Comparison of ENCODE assay signal across 8 cellular contexts in the genomic region with DNA sequence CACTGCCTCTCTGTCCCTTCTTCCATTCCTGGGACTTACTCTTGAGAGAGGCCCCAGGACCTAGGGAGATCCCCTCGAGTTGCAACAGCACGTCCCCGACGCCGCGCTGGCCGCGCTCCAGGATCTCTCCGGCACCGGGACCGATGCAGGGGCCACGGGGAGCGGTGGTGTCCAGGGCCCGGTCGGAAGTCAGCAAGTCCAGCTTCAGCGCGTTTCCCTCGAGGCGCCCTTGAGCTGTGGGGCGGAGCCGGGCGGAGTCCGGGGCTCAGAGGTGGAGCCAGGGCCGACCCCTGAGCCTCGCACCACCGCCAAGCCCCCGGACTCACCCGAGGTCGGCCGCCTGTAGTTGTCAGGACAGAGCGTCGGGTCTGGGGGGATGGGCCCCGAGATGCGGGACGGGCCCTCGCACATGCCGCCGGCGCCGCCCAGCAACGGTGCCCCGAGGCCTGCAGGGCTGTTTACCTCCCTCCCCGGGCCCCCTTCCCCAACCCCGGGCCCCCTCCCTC. TPM values are rescaled to one million over a fixed set of nuclear protein-coding genes. Genes with fewer than 3 reads are reported as not detected.
DNase-seq lines count a peak whose midpoint lies in the region; ATAC-seq and TF ChIP-seq lines count a peak whose summit lies in the region.

No MANE protein-coding gene starts in this region.

- H3K4me1 ChIP-seq in PC-9 (replicated peaks; ENCODE audit: insufficient read depth) (no peaks in the 10 kb centered on the region), endodermal cell (ENCODE audit: control insufficient read depth, insufficient read depth, low read length) (peaks cover 4% of the 10 kb centered on the region)
- H3K4me1 ChIP-seq in naive thymus-derived CD4-positive, alpha-beta T cell (ENCODE audit: control insufficient read depth in 2 of 2, insufficient read depth in 2 of 2, low read length in 2 of 2), result peaks cover 14 to 20% of the 10 kb centered on the region in 2 donors

- peak; percentile 0 for ATAC-seq in naive thymus-derived CD4-positive, alpha-beta T cell
- no peak for ATAC-seq in omental fat pad (ENCODE audit: low FRiP score)

- H4K20me1 ChIP-seq in PC-9 (ENCODE audit: insufficient read depth), result no peaks in the 10 kb centered on the region

- H3K79me2 ChIP-seq in PC-9 (ENCODE audit: low read depth), result no peaks in the 10 kb centered on the region

- H3K27me3 ChIP-seq in PC-9 (ENCODE audit: insufficient read depth, low read depth) (no peaks in the 10 kb centered on the region), endodermal cell (ENCODE audit: control insufficient read depth, insufficient read depth, low read length, poor library complexity, severe bottlenecking) (no peaks in the 10 kb centered on the region)
- no peaks in the 10 kb centered on the region for H3K27me3 ChIP-seq in naive thymus-derived CD4-positive, alpha-beta T cell (ENCODE audit: control insufficient read depth in 2 of 2, insufficient read depth in 2 of 2, low read length in 2 of 2)

- peak overlapping the region; percentile 75 for H3K4me2 ChIP-seq in PC-9

- 3 to 23% methylated on average over 6 to 44 of the region's 44 CpGs for WGBS in endodermal cell (ENCODE audit: insufficient coverage in 1 of 2, insufficient read length in 1 of 2), 2 experiments

- no peaks in the 10 kb centered on the region for H3K9me3 Mint-ChIP-seq in activated naive CD4-positive, alpha-beta T cell treated with anti-CD3 and anti-CD28 coated beads, Interleukin-2, amount 50 U/mL, for 24 hours
- H3K9me3 Mint-ChIP-seq in endodermal cell, result no peaks in the 10 kb centered on the region
- H3K9me3 Mint-ChIP-seq in naive thymus-derived CD4-positive, alpha-beta T cell, result peaks cover 0 to 4% (median 0%) of the 10 kb centered on the region in 11 donors

- POLR2A ChIA-PET in PC-9 (lab: Charles Lee; ENCODE audit: unreplicated experiment), result interaction anchor here (0.6 kb wide), 1 partner anchor 556 kb away, joined by 7 read pairs; a partner anchor contains a TSS
- POLR2A ChIA-PET in naive thymus-derived CD4-positive, alpha-beta T cell (lab: Charles Lee), result interaction anchor here (0.6 to 3.1 kb wide), 12 partner anchors 21 to 631 kb away, joined by 3 to 41 read pairs (median 6); a partner anchor contains a TSS

- H3K27me3 Mint-ChIP-seq in activated naive CD4-positive, alpha-beta T cell treated with anti-CD3 and anti-CD28 coated beads, Interleukin-2, amount 50 U/mL, for 24 hours, result no peaks in the 10 kb centered on the region
- H3K27me3 Mint-ChIP-seq in endodermal cell (ENCODE audit: insufficient read depth), result peaks cover 5% of the 10 kb centered on the region
- H3K27me3 Mint-ChIP-seq in naive thymus-derived CD4-positive, alpha-beta T cell, result no peaks in the 10 kb centered on the region

- H3K9me3 ChIP-seq in PC-9 (ENCODE audit: insufficient read depth, low read depth), result no peaks in the 10 kb centered on the region
- no peaks in the 10 kb centered on the region for H3K9me3 ChIP-seq in endodermal cell (ENCODE audit: control insufficient read depth, low read length)
- H3K9me3 ChIP-seq in naive thymus-derived CD4-positive, alpha-beta T cell (ENCODE audit: control insufficient read depth in 2 of 3, low read length in 3 of 3), result no peaks in the 10 kb centered on the region

- DNase-seq in activated naive CD4-positive, alpha-beta T cell (lab: John Stamatoyannopoulos, UW), result no peak
- DNase-seq in PC-9, result peak in 1 of 2 experiments; percentile 23
- peak; percentile 80 for DNase-seq in endodermal cell
- peak in 1 of 9 donors; percentile 29 for DNase-seq in naive thymus-derived CD4-positive, alpha-beta T cell
- DNase-seq in T1000 (lab: John Stamatoyannopoulos, UW), result no peak
- no peak for DNase-seq in NOMO-1 (lab: John Stamatoyannopoulos, UW; ENCODE audit: unreplicated experiment in 2 of 2)
- no peak for DNase-seq in omental fat pad (ENCODE audit: low spot score)

- intact Hi-C loops in PC-9 (cut with micrococcal nuclease; ENCODE audit: unreplicated experiment), result no loop called here
- intact Hi-C loops in naive thymus-derived CD4-positive, alpha-beta T cell (cut with micrococcal nuclease), result loop anchor here (1.0 to 10.0 kb wide), 9 partner anchors 21 to 569 kb away; a partner anchor contains a TSS

- no peaks in the 10 kb centered on the region for H3K36me3 Mint-ChIP-seq in activated naive CD4-positive, alpha-beta T cell treated with anti-CD3 and anti-CD28 coated beads, Interleukin-2, amount 50 U/mL, for 24 hours
- H3K36me3 Mint-ChIP-seq in endodermal cell (ENCODE audit: low read depth), result peaks cover 13% of the 10 kb centered on the region
- H3K36me3 Mint-ChIP-seq in naive thymus-derived CD4-positive, alpha-beta T cell, result no peaks in the 10 kb centered on the region

- H3K36me3 ChIP-seq in PC-9 (ENCODE audit: low read depth) (no peaks in the 10 kb centered on the region), endodermal cell (ENCODE audit: control insufficient read depth, insufficient read depth, low read length) (peaks cover 11% of the 10 kb centered on the region)
- no peaks in the 10 kb centered on the region for H3K36me3 ChIP-seq in naive thymus-derived CD4-positive, alpha-beta T cell (ENCODE audit: control insufficient read depth in 2 of 3, insufficient read depth in 3 of 3, low read length in 3 of 3)

- H3K4me1 Mint-ChIP-seq in activated naive CD4-positive, alpha-beta T cell treated with anti-CD3 and anti-CD28 coated beads, Interleukin-2, amount 50 U/mL, for 24 hours, result peaks cover 25% of the 10 kb centered on the region
- H3K4me1 Mint-ChIP-seq in endodermal cell, result peaks cover 6% of the 10 kb centered on the region
- peaks cover 8 to 35% (median 19%) of the 10 kb centered on the region in 7 donors for H3K4me1 Mint-ChIP-seq in naive thymus-derived CD4-positive, alpha-beta T cell

- H3F3A ChIP-seq in PC-9 (ENCODE audit: insufficient read depth, low read depth), result peaks cover 8% of the 10 kb centered on the region; the same call in 1 of the 2 replicates

- CTCF ChIA-PET in PC-9 (lab: Charles Lee), result no interaction called here
- CTCF ChIA-PET in naive thymus-derived CD4-positive, alpha-beta T cell (lab: Charles Lee), result interaction anchor here (1.0 to 9.1 kb wide), 7 partner anchors 21 to 149 kb away, joined by 3 to 85 read pairs (median 7); a partner anchor contains a TSS

- H3K27ac ChIP-seq in PC-9 (no peak overlapping the region), endodermal cell (ENCODE audit: low read depth, low read length) (peak overlapping the region; percentile 53)
- peak overlapping the region; percentile 73 for H3K27ac ChIP-seq in naive thymus-derived CD4-positive, alpha-beta T cell (ENCODE audit: low read depth, low read length)

- no TSS peak for BruUV-seq in PC-9 (replicated peaks; lab: Mats Ljungman, UMichigan)

- H3K4me3 ChIP-seq in PC-9, result peak overlapping the region; percentile 57; the same call in 1 of the 2 replicates
- peak overlapping the region; percentile 76 for H3K4me3 ChIP-seq in endodermal cell (ENCODE audit: low read length)
- peak overlapping the region; percentile 56 for H3K4me3 ChIP-seq in naive thymus-derived CD4-positive, alpha-beta T cell (ENCODE audit: low read length)

- H3K9ac ChIP-seq in endodermal cell (ENCODE audit: extremely low read depth, low read length, poor library complexity, severe bottlenecking), result peak overlapping the region; percentile 34

- 0 out of 2 replicates have a peak overlapping the region, but pooled peaks have one; percentile 70 for H2AFZ ChIP-seq in PC-9

- no peak overlapping the region for H3K27ac Mint-ChIP-seq in activated naive CD4-positive, alpha-beta T cell treated with anti-CD3 and anti-CD28 coated beads, Interleukin-2, amount 50 U/mL, for 24 hours
- H3K27ac Mint-ChIP-seq in endodermal cell, result no peak overlapping the region
- peak overlapping the region in 3 of 9 donors; percentile 21 to 42 (median 25) for H3K27ac Mint-ChIP-seq in naive thymus-derived CD4-positive, alpha-beta T cell

- no peaks in the 10 kb centered on the region for H3K9me2 ChIP-seq in PC-9 (ENCODE audit: insufficient read depth)

- no peak for TF ChIP-seq CTCF in PC-9 (conservative IDR thresholded peaks at IDR 0.05)
- TF ChIP-seq CTCF in endodermal cell (conservative IDR thresholded peaks at IDR 0.05), result no peak
- TF ChIP-seq CTCF in omental fat pad (IDR thresholded peaks at IDR 0.05), result no peak

- H3K4me3 Mint-ChIP-seq in activated naive CD4-positive, alpha-beta T cell treated with anti-CD3 and anti-CD28 coated beads, Interleukin-2, amount 50 U/mL, for 24 hours, result peak overlapping the region; percentile 73
- peak overlapping the region; percentile 71 for H3K4me3 Mint-ChIP-seq in endodermal cell
- peak overlapping the region; percentile 45 to 91 (median 66) for H3K4me3 Mint-ChIP-seq in naive thymus-derived CD4-positive, alpha-beta T cell

RNA-seq across cellular contexts. Expression of a gene that starts 0.5 kb away (rescaled TPM):
- total RNA-seq in PC-9 (2021) (20.8 and 21.6 TPM in 2 replicates), endodermal cell (10 to 100 TPM; 19.0 to 21.2 TPM), omental fat pad (10 to 100 TPM in 3 of 4 donors, 1 to 10 TPM in 1; 7.7 to 17.8 (median 13.7) TPM)
- 24.5 TPM for polyA plus RNA-seq in endodermal cell (2013, experiment 1 of 2)
- polyA plus RNA-seq in endodermal cell (2013, experiment 2 of 2), result 20.7 TPM
- total RNA-seq in naive thymus-derived CD4-positive, alpha-beta T cell, result 1 to 10 TPM; 4.9 to 8.3 (median 7.8) TPM
- 1 to 10 TPM; 1.1 to 2.5 TPM for polyA plus RNA-seq in naive thymus-derived CD4-positive, alpha-beta T cell

RNA-seq across cellular contexts. Expression of a gene that starts 0.5 kb away (rescaled TPM):
- total RNA-seq in PC-9 (2021), result 0.46 and 1.8 TPM in 2 replicates
- 1 to 10 TPM; 3.6 to 4.7 TPM for total RNA-seq in endodermal cell
- polyA plus RNA-seq in endodermal cell (2013, experiment 1 of 2), result 3.4 TPM
- polyA plus RNA-seq in endodermal cell (2013, experiment 2 of 2), result 2.1 TPM
- 1 to 10 TPM; 4.3 to 6.4 (median 4.7) TPM for total RNA-seq in naive thymus-derived CD4-positive, alpha-beta T cell
- 1 to 10 TPM; 3.5 to 5.7 TPM for polyA plus RNA-seq in naive thymus-derived CD4-positive, alpha-beta T cell
- total RNA-seq in omental fat pad, result 1 to 10 TPM; 5.0 to 8.3 (median 7.6) TPM

RNA-seq across cellular contexts. Expression of a gene that starts 5.3 kb away (rescaled TPM):
- total RNA-seq in PC-9 (2021), result 4.4 and 8.1 TPM in 2 replicates
- 1 to 10 TPM; 2.6 to 3.7 TPM for total RNA-seq in endodermal cell
- polyA plus RNA-seq in endodermal cell (2013, experiment 1 of 2), result 5.8 TPM
- polyA plus RNA-seq in endodermal cell (2013, experiment 2 of 2), result 6.2 TPM
- 10 to 100 TPM in 1 of 5 experiments, 1 to 10 TPM in 4; 4.5 to 11.2 (median 4.7) TPM for total RNA-seq in naive thymus-derived CD4-positive, alpha-beta T cell
- 10 to 100 TPM in 1 of 2 donors, 1 to 10 TPM in 1; 9.3 to 15.1 TPM for polyA plus RNA-seq in naive thymus-derived CD4-positive, alpha-beta T cell
- total RNA-seq in omental fat pad, result 10 to 100 TPM in 1 of 4 donors, 1 to 10 TPM in 3; 3.2 to 12.5 (median 4.6) TPM

RNA-seq across cellular contexts. Expression of a gene that starts 6.0 kb away (rescaled TPM):
- 34.7 and 38.9 TPM in 2 replicates for total RNA-seq in PC-9 (2021)
- total RNA-seq in endodermal cell, result 10 to 100 TPM; 39.3 to 41.5 TPM
- 35.5 TPM for polyA plus RNA-seq in endodermal cell (2013, experiment 1 of 2)
- polyA plus RNA-seq in endodermal cell (2013, experiment 2 of 2), result 27.6 TPM
- total RNA-seq in naive thymus-derived CD4-positive, alpha-beta T cell, result 10 to 100 TPM; 29.3 to 44.1 (median 34.4) TPM
- polyA plus RNA-seq in naive thymus-derived CD4-positive, alpha-beta T cell, result 10 to 100 TPM; 25.4 to 33.2 TPM
- total RNA-seq in omental fat pad, result 10 to 100 TPM in 3 of 4 donors, 1 to 10 TPM in 1; 9.5 to 21.3 (median 18.4) TPM

RNA-seq across cellular contexts. Expression of a gene that starts 21.1 kb away (rescaled TPM):
- 0.87 and 1.5 TPM in 2 replicates for total RNA-seq in PC-9 (2021)
- total RNA-seq in endodermal cell, result 10 to 100 TPM; 13.6 to 19.8 TPM
- 6.9 TPM for polyA plus RNA-seq in endodermal cell (2013, experiment 1 of 2)
- 3.4 TPM for polyA plus RNA-seq in endodermal cell (2013, experiment 2 of 2)
- 100 to 1,000 TPM; 140 to 245 (median 215) TPM for total RNA-seq in naive thymus-derived CD4-positive, alpha-beta T cell
- polyA plus RNA-seq in naive thymus-derived CD4-positive, alpha-beta T cell, result 10 to 100 TPM; 12.7 to 28.7 TPM
- 1 to 10 TPM in 3 of 4 donors, under 1 TPM in 1; 0.93 to 7.6 (median 2.4) TPM for total RNA-seq in omental fat pad
